1 cellular context compared by ENCODE assay signal in genomic region chr1:40806240-40806639, GRCh38.
TF ChIP-seq lines count a peak whose summit lies in the region.

No MANE protein-coding gene starts in this region.

TF ChIP-seq in HEK293, 187 proteins besides CTCF, POLR2A, EP300 and RAD21 (continued from another document):
- peak; percentile 95 for TF ChIP-seq SCRT2 (tag by site-specific recombination; IDR thresholded peaks at IDR 0.05)
